Comparison of ENCODE assay signal across 1 cellular context in the genomic region with DNA sequence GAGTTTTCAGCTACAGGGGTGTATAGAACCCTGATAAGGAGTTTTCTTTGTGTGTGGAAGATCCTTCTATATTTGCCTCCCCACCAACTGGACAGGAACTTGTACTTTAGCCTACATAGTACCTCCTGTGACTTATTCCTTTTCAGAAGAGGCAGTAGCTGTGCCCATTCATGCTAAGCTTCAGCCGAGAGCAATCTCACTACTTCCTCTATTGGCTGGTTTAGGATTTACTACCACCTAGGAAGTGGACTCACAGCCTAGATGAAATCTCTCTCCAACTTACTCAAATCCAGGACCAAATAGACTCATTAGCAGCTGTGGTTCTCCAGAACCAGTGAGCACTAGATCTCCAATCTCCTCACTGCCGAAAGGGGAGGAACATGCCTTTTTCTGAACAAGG.
A peak's percentile ranks its signal among the peaks of the same experiment; 100 is the strongest.
TF ChIP-seq lines count a peak whose summit lies in the region.

No MANE protein-coding gene starts in this region.

TF ChIP-seq in HepG2, 621 proteins besides CTCF, POLR2A, EP300 and RAD21:
- TF ChIP-seq STAG1 (CRISPR knock-in tag; IDR thresholded peaks at IDR 0.05) (peak; percentile 25), ZBTB3 (CRISPR knock-in tag; IDR thresholded peaks at IDR 0.05; ENCODE audit: borderline replicate concordance, low read depth) (no peak), ZBTB25 (CRISPR knock-in tag; IDR thresholded peaks at IDR 0.05) (no peak), ZNF121 (CRISPR knock-in tag; IDR thresholded peaks at IDR 0.05) (no peak), ZBTB21 (CRISPR knock-in tag; IDR thresholded peaks at IDR 0.05) (no peak)
- TF ChIP-seq, protein P1, sequence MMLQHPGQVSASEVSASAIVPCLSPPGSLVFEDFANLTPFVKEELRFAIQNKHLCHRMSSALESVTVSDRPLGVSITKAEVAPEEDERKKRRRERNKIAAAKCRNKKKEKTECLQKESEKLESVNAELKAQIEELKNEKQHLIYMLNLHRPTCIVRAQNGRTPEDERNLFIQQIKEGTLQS (CRISPR knock-in tag; IDR thresholded peaks at IDR 0.05) = no peak
